ENCODE assay signal across 3 cellular contexts in the genomic region with DNA sequence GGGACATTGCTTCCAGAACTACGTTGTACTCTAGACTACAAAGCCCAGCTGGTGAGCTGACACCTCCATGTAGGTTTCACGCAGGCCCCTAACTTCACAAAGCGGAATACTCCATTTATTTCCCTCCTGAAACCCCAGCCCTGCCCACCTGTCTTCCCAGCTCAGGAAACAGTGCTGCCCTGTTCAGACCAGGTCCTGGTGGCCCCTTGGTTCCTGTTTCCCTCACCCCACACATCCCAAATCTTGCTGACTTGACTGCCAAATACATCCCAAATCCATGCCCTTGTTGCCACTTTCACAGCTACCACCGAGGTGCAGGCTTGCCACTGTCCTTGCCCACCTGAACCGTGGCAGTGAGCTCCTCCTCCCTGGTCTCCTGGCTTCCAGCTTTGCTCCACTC.
TF ChIP-seq lines count a peak whose summit lies in the region.

No MANE protein-coding gene starts in this region.

TF ChIP-seq in GM23338, 12 proteins besides CTCF, POLR2A, EP300 and RAD21:
- TF ChIP-seq CREB1 (CRISPR knock-in tag; IDR thresholded peaks at IDR 0.05; ENCODE audit: low read depth): no peak
- TF ChIP-seq, protein P1, sequence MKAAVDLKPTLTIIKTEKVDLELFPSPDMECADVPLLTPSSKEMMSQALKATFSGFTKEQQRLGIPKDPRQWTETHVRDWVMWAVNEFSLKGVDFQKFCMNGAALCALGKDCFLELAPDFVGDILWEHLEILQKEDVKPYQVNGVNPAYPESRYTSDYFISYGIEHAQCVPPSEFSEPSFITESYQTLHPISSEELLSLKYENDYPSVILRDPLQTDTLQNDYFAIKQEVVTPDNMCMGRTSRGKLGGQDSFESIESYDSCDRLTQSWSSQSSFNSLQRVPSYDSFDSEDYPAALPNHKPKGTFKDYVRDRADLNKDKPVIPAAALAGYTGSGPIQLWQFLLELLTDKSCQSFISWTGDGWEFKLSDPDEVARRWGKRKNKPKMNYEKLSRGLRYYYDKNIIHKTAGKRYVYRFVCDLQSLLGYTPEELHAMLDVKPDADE (IDR thresholded peaks at IDR 0.05): no peak

TF ChIP-seq in IMR-90, 13 proteins besides CTCF, POLR2A, EP300 and RAD21:
- no peak for TF ChIP-seq RCOR1 (IDR thresholded peaks at IDR 0.05; ENCODE audit: insufficient replicate concordance, low read length)
- TF ChIP-seq MAFK (IDR thresholded peaks at IDR 0.05; ENCODE audit: low read depth, low read length): no peak
- TF ChIP-seq, protein P2, sequence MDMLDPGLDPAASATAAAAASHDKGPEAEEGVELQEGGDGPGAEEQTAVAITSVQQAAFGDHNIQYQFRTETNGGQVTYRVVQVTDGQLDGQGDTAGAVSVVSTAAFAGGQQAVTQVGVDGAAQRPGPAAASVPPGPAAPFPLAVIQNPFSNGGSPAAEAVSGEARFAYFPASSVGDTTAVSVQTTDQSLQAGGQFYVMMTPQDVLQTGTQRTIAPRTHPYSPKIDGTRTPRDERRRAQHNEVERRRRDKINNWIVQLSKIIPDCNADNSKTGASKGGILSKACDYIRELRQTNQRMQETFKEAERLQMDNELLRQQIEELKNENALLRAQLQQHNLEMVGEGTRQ (IDR thresholded peaks at IDR 0.05; ENCODE audit: low read depth, low read length): no peak
- TF ChIP-seq MXI1 (IDR thresholded peaks at IDR 0.05; ENCODE audit: borderline replicate concordance, low read depth, low read length): no peak
- TF ChIP-seq CEBPB (IDR thresholded peaks at IDR 0.05; ENCODE audit: low read depth, low read length): no peak
- TF ChIP-seq NFE2L2 (IDR thresholded peaks at IDR 0.05; ENCODE audit: low read depth, low read length): no peak
- no peak for TF ChIP-seq RFX5 (IDR thresholded peaks at IDR 0.05; ENCODE audit: low read depth, low read length)
- TF ChIP-seq CHD1 (IDR thresholded peaks at IDR 0.05; ENCODE audit: low read depth, low read length): no peak
- TF ChIP-seq SMC3 (IDR thresholded peaks at IDR 0.05; ENCODE audit: low read depth, low read length): no peak
- no peak for TF ChIP-seq MAZ (IDR thresholded peaks at IDR 0.05; ENCODE audit: borderline replicate concordance, low read depth, low read length)
TF ChIP-seq in IMR-90: peak in this region for 0.

TF ChIP-seq in liver, 16 proteins besides CTCF, POLR2A, EP300 and RAD21:
- no peak for TF ChIP-seq HNF4G (IDR thresholded peaks at IDR 0.05)
- no peak for TF ChIP-seq SP1 (IDR thresholded peaks at IDR 0.05)
- TF ChIP-seq, protein P3, sequence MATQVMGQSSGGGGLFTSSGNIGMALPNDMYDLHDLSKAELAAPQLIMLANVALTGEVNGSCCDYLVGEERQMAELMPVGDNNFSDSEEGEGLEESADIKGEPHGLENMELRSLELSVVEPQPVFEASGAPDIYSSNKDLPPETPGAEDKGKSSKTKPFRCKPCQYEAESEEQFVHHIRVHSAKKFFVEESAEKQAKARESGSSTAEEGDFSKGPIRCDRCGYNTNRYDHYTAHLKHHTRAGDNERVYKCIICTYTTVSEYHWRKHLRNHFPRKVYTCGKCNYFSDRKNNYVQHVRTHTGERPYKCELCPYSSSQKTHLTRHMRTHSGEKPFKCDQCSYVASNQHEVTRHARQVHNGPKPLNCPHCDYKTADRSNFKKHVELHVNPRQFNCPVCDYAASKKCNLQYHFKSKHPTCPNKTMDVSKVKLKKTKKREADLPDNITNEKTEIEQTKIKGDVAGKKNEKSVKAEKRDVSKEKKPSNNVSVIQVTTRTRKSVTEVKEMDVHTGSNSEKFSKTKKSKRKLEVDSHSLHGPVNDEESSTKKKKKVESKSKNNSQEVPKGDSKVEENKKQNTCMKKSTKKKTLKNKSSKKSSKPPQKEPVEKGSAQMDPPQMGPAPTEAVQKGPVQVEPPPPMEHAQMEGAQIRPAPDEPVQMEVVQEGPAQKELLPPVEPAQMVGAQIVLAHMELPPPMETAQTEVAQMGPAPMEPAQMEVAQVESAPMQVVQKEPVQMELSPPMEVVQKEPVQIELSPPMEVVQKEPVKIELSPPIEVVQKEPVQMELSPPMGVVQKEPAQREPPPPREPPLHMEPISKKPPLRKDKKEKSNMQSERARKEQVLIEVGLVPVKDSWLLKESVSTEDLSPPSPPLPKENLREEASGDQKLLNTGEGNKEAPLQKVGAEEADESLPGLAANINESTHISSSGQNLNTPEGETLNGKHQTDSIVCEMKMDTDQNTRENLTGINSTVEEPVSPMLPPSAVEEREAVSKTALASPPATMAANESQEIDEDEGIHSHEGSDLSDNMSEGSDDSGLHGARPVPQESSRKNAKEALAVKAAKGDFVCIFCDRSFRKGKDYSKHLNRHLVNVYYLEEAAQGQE (IDR thresholded peaks at IDR 0.05): no peak
- no peak for TF ChIP-seq HNF4A (conservative IDR thresholded peaks at IDR 0.05)
